In the genomic region with DNA sequence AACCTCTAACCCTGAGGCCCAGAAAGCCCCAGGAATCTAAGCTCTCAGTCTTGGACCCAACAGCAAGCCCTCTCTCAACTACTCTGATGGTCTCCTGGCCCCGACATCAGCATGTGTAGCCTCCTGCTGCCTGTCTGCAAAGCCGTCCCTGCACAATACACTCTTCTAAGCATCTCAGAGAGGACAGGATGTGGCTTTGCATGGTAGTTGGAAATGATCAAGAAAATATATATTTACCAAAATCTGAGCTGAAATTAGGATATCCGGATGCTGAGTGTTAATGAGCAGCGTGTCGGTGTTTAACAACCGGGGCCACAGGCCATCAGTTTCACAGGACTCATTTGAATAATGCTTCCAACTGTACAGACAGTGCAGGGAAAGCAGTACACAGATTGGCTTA, we compare ENCODE assay signal across 17 cellular contexts. TPM values are rescaled to one million over a fixed set of nuclear protein-coding genes. Genes with fewer than 3 reads are reported as not detected.
"Had no signal": no experiment of that assay in that cellular context is flagged by ENCODE, and none has a peak within 500 bp of the region (broad histone marks: within the 10 kb centered on the region; RNA-seq: fewer than 3 reads in every experiment).

No MANE protein-coding gene starts in this region.

- H3K4me1 Mint-ChIP-seq: neural crest cell had no signal

- H3K4me3 ChIP-seq: colonic mucosa, esophagus squamous epithelium, right lobe of liver, spleen, stomach, testis, upper lobe of left lung had no signal

- H3K27ac Mint-ChIP-seq: activated CD4-positive, alpha-beta T cell treated with anti-CD3 and anti-CD28 coated beads, Interleukin-2, amount 10 ng/mL, durations not matched to agents 7 days and 5 days; activated naive CD8-positive, alpha-beta T cell treated with anti-CD3 and anti-CD28 coated beads for 36 hours; activated T-helper 1 cell treated with anti-CD3 and anti-CD28 coated beads, Interleukin-12 subunit alpha, Interleukin-12 subunit beta, Interleukin-2, Interleukin-4 antibody, amounts not matched to agents 30 ng/mL and 10 ng/mL and 1 ng/mL, durations not matched to agents 14 hours and 24 hours and 36 hours; brain had no signal

- H3K36me3 Mint-ChIP-seq: brain had no signal

- H3K4me3 Mint-ChIP-seq: activated CD4-positive, alpha-beta T cell treated with anti-CD3 and anti-CD28 coated beads, Interleukin-2, amount 10 ng/mL, durations not matched to agents 7 days and 5 days; activated naive CD8-positive, alpha-beta T cell treated with anti-CD3 and anti-CD28 coated beads for 36 hours; activated T-helper 1 cell treated with anti-CD3 and anti-CD28 coated beads, Interleukin-12 subunit alpha, Interleukin-12 subunit beta, Interleukin-2, Interleukin-4 antibody, amounts not matched to agents 30 ng/mL and 10 ng/mL and 1 ng/mL, durations not matched to agents 14 hours and 24 hours and 36 hours; brain; neural crest cell had no signal

- ATAC-seq: right lobe of liver had no signal

- H3K4me1 ChIP-seq: colonic mucosa, right lobe of liver, spleen, testis had no signal

- H3K27me3 Mint-ChIP-seq: activated naive CD8-positive, alpha-beta T cell treated with anti-CD3 and anti-CD28 coated beads for 36 hours had no signal

- H3K27me3 ChIP-seq: right lobe of liver, testis, upper lobe of left lung had no signal

- H3K9me3 ChIP-seq: colonic mucosa, testis had no signal

- H3K27ac ChIP-seq: colonic mucosa, esophagus squamous epithelium, right lobe of liver, spleen, testis, upper lobe of left lung had no signal

- H3K36me3 ChIP-seq: colonic mucosa, esophagus squamous epithelium, right lobe of liver, spleen, stomach, upper lobe of left lung had no signal

- DNase-seq: activated CD4-positive, alpha-beta T cell treated with anti-CD3 and anti-CD28 coated beads, Interleukin-2, amount 10 ng/mL, durations not matched to agents 7 days and 5 days; activated CD8-positive, alpha-beta memory T cell treated with anti-CD3 and anti-CD28 coated beads, Interleukin-2, amount 50 U/mL, for 48 hours; activated naive CD8-positive, alpha-beta T cell treated with anti-CD3 and anti-CD28 coated beads for 36 hours; amygdala; central memory CD4-positive, alpha-beta T cell; colonic mucosa; esophagus squamous epithelium; midbrain; right lobe of liver; spleen; stomach; testis; upper lobe of left lung had no signal

RNA-seq across cellular contexts. Expression of a gene that starts 59.1 kb away (rescaled TPM):
- total RNA-seq: activated naive CD8-positive, alpha-beta T cell treated with anti-CD3 and anti-CD28 coated beads for 36 hours; fibroblast of villous mesenchyme; neural crest cell; right lobe of liver; spleen had no signal
- polyA plus RNA-seq: spleen had no signal
